ENCODE assay signal across 8 cellular contexts in the genomic region with DNA sequence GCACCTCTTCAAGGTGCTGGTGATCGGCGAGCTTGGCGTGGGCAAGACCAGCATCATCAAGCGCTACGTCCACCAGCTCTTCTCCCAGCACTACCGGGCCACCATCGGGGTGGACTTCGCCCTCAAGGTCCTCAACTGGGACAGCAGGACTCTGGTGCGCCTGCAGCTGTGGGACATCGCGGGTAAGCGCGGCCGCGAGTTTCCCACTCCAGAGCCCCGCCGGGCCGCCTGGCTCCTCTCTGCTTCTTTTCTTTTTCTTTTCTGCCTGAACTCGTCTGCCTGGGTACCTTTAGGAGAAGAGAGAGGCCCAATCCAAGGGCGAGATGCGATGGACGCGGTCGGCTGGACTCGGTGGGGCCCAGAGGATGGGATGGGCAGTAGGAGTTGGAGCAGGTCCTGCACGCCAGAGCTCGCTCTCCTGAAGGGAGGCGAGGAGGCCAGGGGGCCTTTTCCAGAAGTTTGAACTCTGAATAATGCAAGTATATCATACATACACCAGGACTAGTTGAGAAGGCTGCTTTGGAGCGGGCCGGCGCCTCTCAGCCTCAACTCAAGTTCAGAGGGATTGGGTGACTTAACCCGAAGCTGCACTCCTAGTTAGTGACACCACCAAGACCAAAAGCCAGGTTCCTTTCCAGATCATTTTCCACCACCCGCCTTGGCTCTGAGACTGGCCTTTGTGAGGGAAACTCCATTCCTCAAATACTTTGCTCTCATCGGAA. TPM values are rescaled to one million over a fixed set of nuclear protein-coding genes. Genes with fewer than 3 reads are reported as not detected.
DNase-seq lines count a peak whose midpoint lies in the region; ATAC-seq, FAIRE-seq and TF ChIP-seq lines count a peak whose summit lies in the region.

No MANE protein-coding gene starts in this region.

- intact Hi-C loops in esophagus squamous epithelium (cut with DNase I): loop anchor here (10.0 kb wide), 1 partner anchor 151 kb away; no protein-coding TSS in a partner anchor

- H3K4me3 Mint-ChIP-seq in WTC11: peak overlapping the region; percentile 97

- H3K27ac Mint-ChIP-seq in WTC11: peak overlapping the region; percentile 89; the same call in 1 of the 2 replicates

- H3K27ac ChIP-seq in esophagus squamous epithelium: peak overlapping the region; percentile 82 to 98 (median 92)

- peaks cover 0 to 29% (median 0%) of the 10 kb centered on the region in 4 donors for H3K27me3 ChIP-seq in esophagus squamous epithelium

- peak overlapping the region; percentile 46 to 81 (median 60) for H3K4me3 ChIP-seq in esophagus squamous epithelium

- FAIRE-seq in GM19239 (lab: Jason Lieb, UNC): no peak

- TF ChIP-seq CTCF in WTC11 (IDR thresholded peaks at IDR 0.05) (no peak), esophagus squamous epithelium (IDR thresholded peaks at IDR 0.05) (no peak)

- no peaks in the 10 kb centered on the region for H3K36me3 ChIP-seq in esophagus squamous epithelium

- no peaks in the 10 kb centered on the region for H3K9me3 Mint-ChIP-seq in WTC11

- CTCF ChIA-PET in WTC11 (lab: Charles Lee): interaction anchor here (1.0 to 1.3 kb wide), 3 partner anchors 55 to 156 kb away, joined by 3 to 5 read pairs (median 3); a partner anchor contains a TSS

- POLR2A ChIA-PET in WTC11 (lab: Charles Lee): no interaction called here

- TF ChIP-seq POLR2A in esophagus squamous epithelium (IDR thresholded peaks at IDR 0.05): no peak

- H3K36me3 Mint-ChIP-seq in WTC11: no peaks in the 10 kb centered on the region

- H3K4me1 Mint-ChIP-seq in WTC11: peaks cover 15% of the 10 kb centered on the region

- ATAC-seq in HG03342 (IDR thresholded peaks at IDR 0.05; ENCODE audit: unreplicated experiment): peak; percentile 16
- peak; percentile 28 for ATAC-seq in WTC11

- no peaks in the 10 kb centered on the region for H3K9me3 ChIP-seq in esophagus squamous epithelium

- H3K4me1 ChIP-seq in esophagus squamous epithelium: peaks cover 13 to 46% (median 16%) of the 10 kb centered on the region in 3 donors

- WGBS in esophagus squamous epithelium, 2 donors: 3 to 29% methylated on average over 2 to 17 of the region's 34 CpGs

- H3K27me3 Mint-ChIP-seq in WTC11 (ENCODE audit: low read depth): peaks cover 11% of the 10 kb centered on the region

- peak; percentile 31 for DNase-seq in NCI-H2227 treated with DMSO at 0.1 percent for 48 hours (lab: John Stamatoyannopoulos, UW)
- no peak for DNase-seq in NCI-H2227 (lab: John Stamatoyannopoulos, UW; ENCODE audit: unreplicated experiment)
- peak; percentile 27 for DNase-seq in WTC11 (ENCODE audit: low spot score)
- DNase-seq in esophagus squamous epithelium (lab: John Stamatoyannopoulos, UW): no peak
- DNase-seq in mucosa of gallbladder (ENCODE audit: low spot score): peak; percentile 60
- peak; percentile 54 for DNase-seq in ureter (ENCODE audit: low spot score)
- DNase-seq in GM19239 (ENCODE audit: insufficient read length, low spot score): no peak

TF ChIP-seq in WTC11, 78 proteins besides CTCF, POLR2A, EP300 and RAD21:
- TF ChIP-seq NFE2L1 (CRISPR knock-in tag; IDR thresholded peaks at IDR 0.05) (peak; percentile 26; the same call in 1 of the 2 replicates), ZNF317 (CRISPR knock-in tag; IDR thresholded peaks at IDR 0.05; ENCODE audit: borderline replicate concordance, low read depth) (no peak), SP1 (CRISPR knock-in tag; conservative IDR thresholded peaks at IDR 0.05) (no peak), FOXP1 (CRISPR knock-in tag; IDR thresholded peaks at IDR 0.05; ENCODE audit: borderline replicate concordance) (peak; percentile 48; the same call in 1 of the 2 replicates)

RNA-seq across cellular contexts. Expression of a gene that starts 0.5 kb away (rescaled TPM):
- total RNA-seq in WTC11 (2021): 3.9 to 5.1 TPM (median 4.5 TPM) in 3 replicates
- 10 to 100 TPM in 1 of 4 donors, 1 to 10 TPM in 2, under 1 TPM in 1; 0.34 to 18.3 (median 5.5) TPM for total RNA-seq in esophagus squamous epithelium
- total RNA-seq in mucosa of gallbladder: 31.1 TPM
- 13.6 TPM for total RNA-seq in ureter

RNA-seq across cellular contexts. Expression of a gene that starts 54.7 kb away (rescaled TPM):
- not detected in 3 replicates for total RNA-seq in WTC11 (2021)
- total RNA-seq in esophagus squamous epithelium: under 1 TPM in 1 of 4 donors, not detected in 3; 0.19 TPM
- not detected for total RNA-seq in mucosa of gallbladder
- not detected for total RNA-seq in ureter

Comparison
In these comparisons a context has a peak if more than half of its experiments do, and no peak if none do; other contexts are left out.
1. DNase-seq: peak in NCI-H2227 treated with DMSO at 0.1 percent for 48 hours (single experiment), WTC11 (single experiment), mucosa of gallbladder (single experiment) and ureter (single experiment); none in NCI-H2227 (single experiment), esophagus squamous epithelium (single experiment) and GM19239 (single experiment).